In the genomic region with DNA sequence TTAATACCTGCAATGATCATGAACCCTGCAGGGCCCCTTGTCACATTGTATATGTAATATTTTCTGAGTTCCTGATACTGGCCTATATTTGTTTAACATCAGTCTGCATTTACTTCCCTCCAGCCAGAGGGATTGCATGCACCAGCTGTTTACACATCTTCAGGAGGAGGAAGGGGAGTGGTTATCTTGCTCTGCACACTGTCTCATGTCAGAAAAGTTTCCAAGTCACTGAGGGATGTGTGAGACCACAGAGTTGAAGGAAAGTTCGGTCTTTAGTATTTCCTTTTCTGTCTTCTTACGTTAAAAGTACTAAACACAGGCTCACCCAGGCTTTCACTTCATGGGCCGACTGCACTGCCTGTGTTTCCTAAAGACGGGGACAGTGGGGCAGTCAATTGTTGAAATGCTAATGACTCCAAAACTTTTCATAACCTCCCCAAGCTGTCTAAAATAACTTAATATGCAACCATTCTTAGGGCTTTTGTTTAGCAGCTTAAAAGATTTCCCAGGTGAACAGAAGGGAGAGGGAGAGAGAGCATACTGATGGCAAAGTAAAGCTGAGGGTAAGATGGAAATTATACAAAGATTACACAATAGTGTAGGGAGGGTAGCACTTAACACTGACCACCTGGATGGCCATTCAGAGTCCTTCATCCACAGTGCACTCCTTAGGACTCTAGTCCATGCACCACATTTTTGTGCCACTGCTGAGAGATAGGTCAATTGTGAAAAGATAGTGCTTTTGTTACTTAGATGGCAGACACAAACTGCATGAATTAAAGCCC, we compare ENCODE assay signal across 9 cellular contexts.
DNase-seq lines count a peak whose midpoint lies in the region; FAIRE-seq and TF ChIP-seq lines count a peak whose summit lies in the region.
"Had no signal": no experiment of that assay in that cellular context is flagged by ENCODE, and none has a peak within 500 bp of the region (broad histone marks: within the 10 kb centered on the region; RNA-seq: fewer than 3 reads in every experiment).

No MANE protein-coding gene starts in this region.

- no peaks in the 10 kb centered on the region for H3K9me3 Mint-ChIP-seq in IgD-negative memory B cell

- H2BK5ac ChIP-seq in trophoblast cell (ENCODE audit: low read depth, low read length, poor library complexity): no peak overlapping the region

- H3K27me3 ChIP-seq in bronchial epithelial cell (ENCODE audit: control insufficient read depth, insufficient read depth, low read length) (no peaks in the 10 kb centered on the region), trophoblast cell (ENCODE audit: insufficient read depth, low read length) (no peaks in the 10 kb centered on the region)

- peaks cover 0 to 3% of the 10 kb centered on the region in 2 experiments for H3K4me1 ChIP-seq in trophoblast cell (ENCODE audit: control insufficient read depth in 1 of 2, insufficient read depth in 2 of 2, low read length in 2 of 2)

- in situ Hi-C loops in GM13976 (cut with MboI; ENCODE audit: low sequenced_read_pairs, unreplicated experiment): no loop called here

- no peak overlapping the region for H2BK12ac ChIP-seq in trophoblast cell (ENCODE audit: low read length)

- peak overlapping the region; percentile 25 for H3K27ac ChIP-seq in trophoblast cell (ENCODE audit: low read depth, low read length)
- no peak overlapping the region for H3K27ac ChIP-seq in coronary artery

- no peaks in the 10 kb centered on the region for H3K79me2 ChIP-seq in trophoblast cell (ENCODE audit: control insufficient read depth, insufficient read depth, low read length, poor library complexity)

- DNase-seq in GM19239 (ENCODE audit: insufficient read length, low spot score) (no peak), bronchial epithelial cell (ENCODE audit: low read depth) (peak; percentile 11), trophoblast cell (no peak), GM13976 (ENCODE audit: low spot score) (no peak), NCI-H2196 (lab: John Stamatoyannopoulos, UW; ENCODE audit: unreplicated experiment) (no peak), T1000 (lab: John Stamatoyannopoulos, UW) (no peak), coronary artery (ENCODE audit: low spot score) (no peak)

- no peak overlapping the region for H3K18ac ChIP-seq in trophoblast cell (ENCODE audit: low read length)

- peak overlapping the region in 2 of 4 donors; percentile 46 to 70 for H3K4me3 Mint-ChIP-seq in IgD-negative memory B cell

- no peak overlapping the region for H3K4ac ChIP-seq in trophoblast cell (ENCODE audit: low read depth, low read length)

- no peak overlapping the region for H4K91ac ChIP-seq in trophoblast cell (ENCODE audit: low read depth, low read length)

- H3K27ac Mint-ChIP-seq in IgD-negative memory B cell: peak overlapping the region in 2 of 3 donors; percentile 41 to 48

- no peak overlapping the region for H4K8ac ChIP-seq in trophoblast cell (ENCODE audit: low read depth, low read length)

- no peaks in the 10 kb centered on the region for H3K36me3 Mint-ChIP-seq in IgD-negative memory B cell

- no peak overlapping the region for H2BK120ac ChIP-seq in trophoblast cell (ENCODE audit: insufficient read depth, low read length, poor library complexity)

- H3K4me3 ChIP-seq in bronchial epithelial cell (ENCODE audit: low read depth, low read length): no peak overlapping the region
- H3K4me3 ChIP-seq in trophoblast cell (ENCODE audit: low read depth, low read length): no peak overlapping the region
- no peak overlapping the region for H3K4me3 ChIP-seq in coronary artery

- H3K9me3 ChIP-seq in trophoblast cell (ENCODE audit: insufficient read depth, low read depth, low read length): no peaks in the 10 kb centered on the region

- no peak overlapping the region for H3K23ac ChIP-seq in trophoblast cell (ENCODE audit: low read length)

- H3K14ac ChIP-seq in trophoblast cell (ENCODE audit: low read length): no peak overlapping the region

- no peak overlapping the region for H2AFZ ChIP-seq in trophoblast cell (ENCODE audit: insufficient read depth, low read length, poor library complexity)

- no peaks in the 10 kb centered on the region for H3K36me3 ChIP-seq in bronchial epithelial cell (ENCODE audit: control insufficient read depth, insufficient read depth, low read length)
- no peaks in the 10 kb centered on the region for H3K36me3 ChIP-seq in trophoblast cell (ENCODE audit: control insufficient read depth in 1 of 2, insufficient read depth in 2 of 2, low read length in 2 of 2)

- H3K4me1 Mint-ChIP-seq in IgD-negative memory B cell: peaks cover 19 to 23% (median 20%) of the 10 kb centered on the region in 3 donors

- no peaks in the 10 kb centered on the region for H3K79me1 ChIP-seq in trophoblast cell (ENCODE audit: low read length)

- WGBS in trophoblast cell (ENCODE audit: extremely low coverage, insufficient coverage, insufficient read length): no CpG with 5 or more reads among the region's 4 CpGs

- H3K9ac ChIP-seq in trophoblast cell (ENCODE audit: low read length): no peak overlapping the region

- TF ChIP-seq CTCF in bronchial epithelial cell (IDR thresholded peaks at IDR 0.05; ENCODE audit: insufficient read depth, low read length, severe bottlenecking): no peak
- TF ChIP-seq CTCF in GM13976 (IDR thresholded peaks at IDR 0.05; ENCODE audit: borderline replicate concordance, control extremely low read depth, extremely low read depth, insufficient read depth, missing control alignments): no peak
- no peak for TF ChIP-seq CTCF in coronary artery (IDR thresholded peaks at IDR 0.05)

- H3K4me2 ChIP-seq in trophoblast cell (ENCODE audit: low read length): no peak overlapping the region

- no peak overlapping the region for H2AK5ac ChIP-seq in trophoblast cell (ENCODE audit: low read length)

- H3K27me3 Mint-ChIP-seq in IgD-negative memory B cell: no peaks in the 10 kb centered on the region

- no peak overlapping the region for H4K12ac ChIP-seq in trophoblast cell (ENCODE audit: low read depth, low read length)

- FAIRE-seq in GM19239 (lab: Jason Lieb, UNC): peak; percentile 66
- FAIRE-seq in bronchial epithelial cell (lab: Jason Lieb, UNC): no peak
- FAIRE-seq: colon had no signal
